Comparison of ENCODE assay signal across 7 cellular contexts in the genomic region with DNA sequence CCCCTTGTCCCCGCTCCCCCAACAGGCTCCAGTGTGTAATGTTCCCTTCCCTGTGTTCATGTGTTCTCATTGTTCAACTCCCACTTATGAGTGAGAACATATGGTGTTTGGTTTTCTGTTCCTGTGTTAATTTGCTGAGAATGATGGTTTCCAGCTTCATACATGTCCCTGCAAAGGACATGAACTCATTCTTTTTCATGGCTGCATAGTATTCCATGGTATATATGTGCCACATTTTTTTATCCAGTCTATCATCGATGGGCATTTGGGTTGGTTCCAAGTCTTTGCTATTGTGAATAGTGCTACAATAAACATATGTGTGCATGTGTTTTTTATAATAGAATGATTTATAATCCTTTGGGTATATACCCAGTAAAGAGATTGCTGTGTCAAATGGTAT. TPM values are rescaled to one million over a fixed set of nuclear protein-coding genes. Genes with fewer than 3 reads are reported as not detected.
"Had no signal": no experiment of that assay in that cellular context is flagged by ENCODE, and none has a peak within 500 bp of the region (broad histone marks: within the 10 kb centered on the region; RNA-seq: fewer than 3 reads in every experiment).

No MANE protein-coding gene starts in this region.

RNA-seq across cellular contexts. Expression of gene SPINK13, which starts 6.5 kb away (rescaled TPM):
- total RNA-seq: GM23248, GM23338, H1, H4, H7, H9, HFFc6 had no signal
- polyA plus RNA-seq: GM23248, GM23338, H1 had no signal

RNA-seq across cellular contexts. Expression of gene MARCOL, which starts 36.8 kb away (rescaled TPM):
- total RNA-seq: GM23248, GM23338, H1, H4, H7, H9, HFFc6 had no signal
- polyA plus RNA-seq: GM23248, GM23338, H1 had no signal

RNA-seq across cellular contexts. Expression of gene SPINK7, which starts 37.1 kb away (rescaled TPM):
- total RNA-seq: GM23248, GM23338, H1, H4, H7, H9, HFFc6 had no signal
- polyA plus RNA-seq: GM23248, GM23338, H1 had no signal
